8 cellular contexts compared by ENCODE assay signal in genomic region chr3:28940530-28940929, GRCh38.
DNase-seq lines count a peak whose midpoint lies in the region; ATAC-seq and TF ChIP-seq lines count a peak whose summit lies in the region.

No MANE protein-coding gene starts in this region.

- H3K9me3 ChIP-seq in endodermal cell (ENCODE audit: control insufficient read depth, low read length) = no peaks in the 10 kb centered on the region

- H3K36me3 ChIP-seq in GM06990 (ENCODE audit: control insufficient read depth, insufficient read depth, low read length) (no peaks in the 10 kb centered on the region), endodermal cell (ENCODE audit: control insufficient read depth, insufficient read depth, low read length) (no peaks in the 10 kb centered on the region)

- no peaks in the 10 kb centered on the region for H3K36me3 Mint-ChIP-seq in endodermal cell (ENCODE audit: low read depth)

- H3K27me3 Mint-ChIP-seq in endodermal cell (ENCODE audit: insufficient read depth) = no peaks in the 10 kb centered on the region

- H3K27ac ChIP-seq in endodermal cell (ENCODE audit: low read depth, low read length) = no peak overlapping the region

- DNase-seq in GM06990 (ENCODE audit: extremely low read depth, insufficient read length) (peak; percentile 69), Kasumi-1 (lab: John Stamatoyannopoulos, UW) (peak; percentile 10 to 18), choroid plexus epithelial cell (ENCODE audit: low read depth) (peak; percentile 98), putamen (ENCODE audit: low spot score) (peak; percentile 32), activated T-cell treated with anti-CD3 and anti-CD28 coated beads for 4 hours (no peak), ecto neural progenitor cell (ENCODE audit: low spot score) (no peak), endodermal cell (no peak)

- no peak overlapping the region for H3K9ac ChIP-seq in endodermal cell (ENCODE audit: extremely low read depth, low read length, poor library complexity, severe bottlenecking)

- H3K4me3 ChIP-seq in GM06990 (replicated peaks; ENCODE audit: low read depth, low read length) = no peak overlapping the region
- H3K4me3 ChIP-seq in choroid plexus epithelial cell (ENCODE audit: low read depth, low read length) = no peak overlapping the region
- H3K4me3 ChIP-seq in endodermal cell (ENCODE audit: low read length) = no peak overlapping the region

- H3K27me3 ChIP-seq in GM06990 (replicated peaks; ENCODE audit: control insufficient read depth, insufficient read depth, low read length) (no peaks in the 10 kb centered on the region), endodermal cell (ENCODE audit: control insufficient read depth, insufficient read depth, low read length, poor library complexity, severe bottlenecking) (no peaks in the 10 kb centered on the region)

- TF ChIP-seq CTCF in GM06990 (IDR thresholded peaks at IDR 0.05; ENCODE audit: insufficient read depth, low read length, poor library complexity, severe bottlenecking) = no peak
- no peak for TF ChIP-seq CTCF in choroid plexus epithelial cell (conservative IDR thresholded peaks at IDR 0.05; ENCODE audit: low read depth, low read length)
- TF ChIP-seq CTCF in endodermal cell (conservative IDR thresholded peaks at IDR 0.05) = no peak

- H3K27ac Mint-ChIP-seq in endodermal cell = no peak overlapping the region

- H3K4me1 Mint-ChIP-seq in endodermal cell = no peaks in the 10 kb centered on the region

- H3K4me1 ChIP-seq in endodermal cell (ENCODE audit: control insufficient read depth, insufficient read depth, low read length) = no peaks in the 10 kb centered on the region

- H3K9me3 Mint-ChIP-seq in endodermal cell = no peaks in the 10 kb centered on the region

- H3K4me3 Mint-ChIP-seq in endodermal cell = no peak overlapping the region

- peak; percentile 84 for ATAC-seq in GM21576 (IDR thresholded peaks at IDR 0.05; ENCODE audit: unreplicated experiment)

Comparison
In these comparisons a context has a peak if more than half of its experiments do, and no peak if none do; other contexts are left out.
1. DNase-seq: peak in GM06990 (single experiment), Kasumi-1 (2 of 2), choroid plexus epithelial cell (single experiment) and putamen (single experiment); none in activated T-cell treated with anti-CD3 and anti-CD28 coated beads for 4 hours (single experiment), ecto neural progenitor cell (single experiment) and endodermal cell (single experiment).